ENCODE assay signal across 22 cellular contexts in genomic region chr1:162171078-162171477, GRCh38.
"Had no signal": no experiment of that assay in that cellular context is flagged by ENCODE, and none has a peak within 500 bp of the region (broad histone marks: within the 10 kb centered on the region; RNA-seq: fewer than 3 reads in every experiment).

No MANE protein-coding gene starts in this region.

- H3K4me3 Mint-ChIP-seq: activated B cell treated with CpG ODN at 0.5 μM for 24 hours; activated CD8-positive, alpha-beta T cell treated with anti-CD3 and anti-CD28 coated beads, Interleukin-2, amount 10 ng/mL, durations not matched to agents 7 days and 5 days; activated naive CD8-positive, alpha-beta T cell; natural killer cell treated with Interleukin-12 subunit alpha and Interleukin-12 subunit beta and Interleukin-15 and Interleukin-18, amount 100 ng/mL, for 72 hours; stimulated activated naive CD8-positive, alpha-beta T cell treated with anti-CD3 and anti-CD28 coated beads, Interleukin-15, amount 100 ng/mL, for 72 hours had no signal

- H3K9me3 ChIP-seq: left lung, testis, upper lobe of right lung had no signal

- H3K4me1 ChIP-seq: left lung, testis, upper lobe of right lung had no signal

- H3K4me1 Mint-ChIP-seq: activated B cell treated with CpG ODN at 0.5 μM for 24 hours; stimulated activated naive CD8-positive, alpha-beta T cell treated with anti-CD3 and anti-CD28 coated beads, Interleukin-15, amount 100 ng/mL, for 72 hours had no signal

- H3K36me3 Mint-ChIP-seq: activated naive CD8-positive, alpha-beta T cell; natural killer cell treated with Interleukin-12 subunit alpha and Interleukin-12 subunit beta and Interleukin-15 and Interleukin-18, amount 100 ng/mL, for 72 hours had no signal

- H3K36me3 ChIP-seq: left lung, upper lobe of right lung had no signal

- H3K27ac ChIP-seq: hepatocyte, left lung, testis, upper lobe of right lung had no signal

- ATAC-seq: activated CD8-positive, alpha-beta T cell treated with anti-CD3 and anti-CD28 coated beads, Interleukin-2, amount 10 ng/mL, durations not matched to agents 7 days and 5 days; left lung; natural killer cell treated with Interleukin-12 subunit alpha and Interleukin-12 subunit beta and Interleukin-15 and Interleukin-18, amount 100 ng/mL, for 72 hours; stimulated activated naive CD8-positive, alpha-beta T cell treated with anti-CD3 and anti-CD28 coated beads, Interleukin-15, amount 100 ng/mL, for 72 hours; upper lobe of right lung had no signal

- H3K27me3 ChIP-seq: hepatocyte, left lung, testis, upper lobe of right lung had no signal

- DNase-seq: activated B cell treated with CpG ODN at 0.5 μM for 24 hours; activated CD4-positive, alpha-beta T cell treated with anti-CD3 and anti-CD28 coated beads for 48 hours; activated CD8-positive, alpha-beta memory T cell treated with anti-CD3 and anti-CD28 coated beads, Interleukin-2, amount 50 U/mL, for 4 hours; activated CD8-positive, alpha-beta T cell treated with anti-CD3 and anti-CD28 coated beads, Interleukin-2, amount 10 ng/mL, durations not matched to agents 7 days and 5 days; activated gamma-delta T cell; activated T-cell treated with anti-CD3 and anti-CD28 coated beads, Interleukin-2, amount 50 U/mL, for 48 hours; amygdala; erythroblast; left lung; mesenchymal stem cell; nucleus accumbens; posterior cingulate gyrus; small intestine; stimulated activated CD4-positive, alpha-beta T cell treated with anti-CD3 and anti-CD28 coated beads, Interleukin-4, amount 100 ng/mL, for 4 hours; stimulated activated CD8-positive, alpha-beta memory T cell treated with anti-CD3 and anti-CD28 coated beads, Interleukin-4, amount 100 ng/mL, for 48 hours; stimulated activated naive CD8-positive, alpha-beta T cell treated with anti-CD3 and anti-CD28 coated beads, Interleukin-15, amount 100 ng/mL, for 72 hours; T-helper 2 cell; testis; upper lobe of right lung had no signal

- H3K9me3 Mint-ChIP-seq: activated B cell treated with CpG ODN at 0.5 μM for 24 hours; natural killer cell treated with Interleukin-12 subunit alpha and Interleukin-12 subunit beta and Interleukin-15 and Interleukin-18, amount 100 ng/mL, for 72 hours; stimulated activated naive CD8-positive, alpha-beta T cell treated with anti-CD3 and anti-CD28 coated beads, Interleukin-15, amount 100 ng/mL, for 72 hours had no signal

- H3K27ac Mint-ChIP-seq: activated B cell treated with CpG ODN at 0.5 μM for 24 hours; activated CD8-positive, alpha-beta T cell treated with anti-CD3 and anti-CD28 coated beads, Interleukin-2, amount 10 ng/mL, durations not matched to agents 7 days and 5 days; activated naive CD8-positive, alpha-beta T cell; natural killer cell treated with Interleukin-12 subunit alpha and Interleukin-12 subunit beta and Interleukin-15 and Interleukin-18, amount 100 ng/mL, for 72 hours; stimulated activated naive CD8-positive, alpha-beta T cell treated with anti-CD3 and anti-CD28 coated beads, Interleukin-15, amount 100 ng/mL, for 72 hours had no signal

- H3K4me3 ChIP-seq: hepatocyte, left lung, testis, upper lobe of right lung had no signal
